ENCODE assay signal across 9 cellular contexts in genomic region chr1:243367314-243367713, GRCh38.
"Had no signal": no experiment of that assay in that cellular context is flagged by ENCODE, and none has a peak within 500 bp of the region (broad histone marks: within the 10 kb centered on the region; RNA-seq: fewer than 3 reads in every experiment).

No MANE protein-coding gene starts in this region.

- H3K4me3 ChIP-seq: GM23248, HAP-1, K562 had no signal

- H3K4me1 ChIP-seq: HAP-1 had no signal

- ATAC-seq: HCT116, K562 had no signal

- FAIRE-seq: K562 had no signal

- H3K27ac ChIP-seq: GM23248, HL-60 had no signal

- H3K36me3 ChIP-seq: HAP-1 had no signal

- H3K4me3 Mint-ChIP-seq: HFFc6 had no signal

- H3K9ac ChIP-seq: GM23248 had no signal

- H3K27ac Mint-ChIP-seq: HFFc6 had no signal

- H3K9me3 ChIP-seq: HAP-1 had no signal

- H2AFZ ChIP-seq: GM23248 had no signal

- DNase-seq: GM23248, GOT3, H7, HFFc6, IMR-90 had no signal
